ENCODE assay signal across 18 cellular contexts in genomic region chr9:114803459-114803858, GRCh38. TPM values are rescaled to one million over a fixed set of nuclear protein-coding genes. Genes with fewer than 3 reads are reported as not detected.
DNase-seq lines count a peak whose midpoint lies in the region; ATAC-seq, FAIRE-seq and TF ChIP-seq lines count a peak whose summit lies in the region.
"Had no signal": no experiment of that assay in that cellular context is flagged by ENCODE, and none has a peak within 500 bp of the region (broad histone marks: within the 10 kb centered on the region; RNA-seq: fewer than 3 reads in every experiment).

No MANE protein-coding gene starts in this region.

- no peak for FAIRE-seq in kidney (lab: Jason Lieb, UNC)

- no peak overlapping the region for H3K9ac ChIP-seq in kidney (ENCODE audit: low read length in 2 of 2)

- ATAC-seq in activated CD8-positive, alpha-beta T cell treated with anti-CD3 and anti-CD28 coated beads, Interleukin-2, amount 10 ng/mL, durations not matched to agents 7 days and 5 days = no peak
- ATAC-seq in activated CD8-positive, alpha-beta T cell treated with anti-CD3 and anti-CD28 coated beads for 36 hours = no peak
- peak; percentile 15; the same call in 1 of the 2 replicates for ATAC-seq in WTC11
- no peak for ATAC-seq in stimulated activated memory B cell treated with anti-CD40 and anti-IgM and Interleukin-4, amounts not matched to agents 10 μg/mL and 1 μg/mL and 100 μg/mL, for 72 hours

- peak overlapping the region; percentile 25 to 62 for H3K4me3 ChIP-seq in kidney (ENCODE audit: low read length in 2 of 2)
- H3K4me3 ChIP-seq: skin epidermis, tibial nerve had no signal

- TF ChIP-seq CTCF in activated CD8-positive, alpha-beta T cell treated with anti-CD3 and anti-CD28 coated beads for 36 hours (IDR thresholded peaks at IDR 0.05) = no peak
- TF ChIP-seq CTCF in WTC11 (IDR thresholded peaks at IDR 0.05) = no peak
- no peak for TF ChIP-seq CTCF in kidney (IDR thresholded peaks at IDR 0.05; ENCODE audit: borderline replicate concordance, extremely low read depth, insufficient read depth)

- no peak overlapping the region for H3K4me3 Mint-ChIP-seq in activated CD8-positive, alpha-beta T cell treated with anti-CD3 and anti-CD28 coated beads, Interleukin-2, amount 10 ng/mL, durations not matched to agents 7 days and 5 days
- no peak overlapping the region for H3K4me3 Mint-ChIP-seq in activated CD8-positive, alpha-beta T cell treated with anti-CD3 and anti-CD28 coated beads for 36 hours
- H3K4me3 Mint-ChIP-seq in WTC11 = no peak overlapping the region
- H3K4me3 Mint-ChIP-seq in stimulated activated memory B cell treated with anti-CD40 and anti-IgM and Interleukin-4, amounts not matched to agents 10 μg/mL and 1 μg/mL and 100 μg/mL, for 72 hours = no peak overlapping the region
- H3K4me3 Mint-ChIP-seq: CD4-positive, alpha-beta T cell; central memory CD8-positive, alpha-beta T cell had no signal

- H3K27ac ChIP-seq in kidney (ENCODE audit: low read depth in 2 of 2, low read length in 2 of 2) = peak overlapping the region in 1 of 2 donors; percentile 36
- H3K27ac ChIP-seq: tibial nerve had no signal

- CTCF ChIA-PET in activated CD8-positive, alpha-beta T cell treated with anti-CD3 and anti-CD28 coated beads, Interleukin-2, amount 10 ng/mL, durations not matched to agents 7 days and 5 days (lab: Charles Lee) = no interaction called here
- CTCF ChIA-PET in activated CD8-positive, alpha-beta T cell treated with anti-CD3 and anti-CD28 coated beads for 36 hours (lab: Charles Lee) = interaction anchor here (0.9 kb wide), 1 partner anchor 122 kb away, joined by 3 read pairs; no protein-coding TSS in a partner anchor
- CTCF ChIA-PET in WTC11 (lab: Charles Lee) = interaction anchor here (1.2 kb wide), 1 partner anchor 398 kb away, joined by 3 read pairs; no protein-coding TSS in a partner anchor

- H3K27ac Mint-ChIP-seq in activated CD8-positive, alpha-beta T cell treated with anti-CD3 and anti-CD28 coated beads, Interleukin-2, amount 10 ng/mL, durations not matched to agents 7 days and 5 days = peak overlapping the region; percentile 30
- no peak overlapping the region for H3K27ac Mint-ChIP-seq in activated CD8-positive, alpha-beta T cell treated with anti-CD3 and anti-CD28 coated beads for 36 hours
- no peak overlapping the region for H3K27ac Mint-ChIP-seq in WTC11
- peak overlapping the region; percentile 6 for H3K27ac Mint-ChIP-seq in stimulated activated memory B cell treated with anti-CD40 and anti-IgM and Interleukin-4, amounts not matched to agents 10 μg/mL and 1 μg/mL and 100 μg/mL, for 72 hours
- H3K27ac Mint-ChIP-seq: CD4-positive, alpha-beta T cell had no signal

- H3K9me3 ChIP-seq in kidney (ENCODE audit: control insufficient read depth in 1 of 2, low read length in 2 of 2) = no peaks in the 10 kb centered on the region
- H3K9me3 ChIP-seq: tibial nerve had no signal

- intact Hi-C loops in activated CD8-positive, alpha-beta T cell treated with anti-CD3 and anti-CD28 coated beads for 36 hours (cut with micrococcal nuclease) = no loop called here
- intact Hi-C loops in kidney (cut with DNase I) = no loop called here

- POLR2A ChIA-PET in activated CD8-positive, alpha-beta T cell treated with anti-CD3 and anti-CD28 coated beads, Interleukin-2, amount 10 ng/mL, durations not matched to agents 7 days and 5 days (lab: Charles Lee) = no interaction called here
- POLR2A ChIA-PET in activated CD8-positive, alpha-beta T cell treated with anti-CD3 and anti-CD28 coated beads for 36 hours (lab: Charles Lee) = no interaction called here
- POLR2A ChIA-PET in WTC11 (lab: Charles Lee) = no interaction called here

- peaks cover 29 to 37% of the 10 kb centered on the region in 2 donors for H3K4me1 ChIP-seq in kidney (ENCODE audit: control insufficient read depth in 1 of 2, insufficient read depth in 1 of 2, low read depth in 1 of 2, low read length in 2 of 2)

- no peak for DNase-seq in activated CD8-positive, alpha-beta T cell treated with anti-CD3 and anti-CD28 coated beads, Interleukin-2, amount 10 ng/mL, durations not matched to agents 7 days and 5 days
- no peak for DNase-seq in activated CD8-positive, alpha-beta T cell treated with anti-CD3 and anti-CD28 coated beads for 36 hours
- DNase-seq in WTC11 (ENCODE audit: low spot score) (no peak), kidney (peak; percentile 66), NCI-H128 (lab: John Stamatoyannopoulos, UW; ENCODE audit: unreplicated experiment) (no peak), hypothalamus (lab: John Stamatoyannopoulos, UW) (no peak), NCI-H2107 (lab: John Stamatoyannopoulos, UW) (no peak)
- DNase-seq: activated effector memory CD4-positive, alpha-beta T cell treated with Interleukin-2 at 50 U/mL for 16 hours; amniotic stem cell; CD4-positive, alpha-beta T cell; MM.1S; NCI-H1930; NCI-H446 treated with DMSO at 0.1 percent for 48 hours had no signal

- no peaks in the 10 kb centered on the region for H3K27me3 Mint-ChIP-seq in activated CD8-positive, alpha-beta T cell treated with anti-CD3 and anti-CD28 coated beads, Interleukin-2, amount 10 ng/mL, durations not matched to agents 7 days and 5 days (ENCODE audit: low read depth)
- no peaks in the 10 kb centered on the region for H3K27me3 Mint-ChIP-seq in activated CD8-positive, alpha-beta T cell treated with anti-CD3 and anti-CD28 coated beads for 36 hours
- no peaks in the 10 kb centered on the region; the same call in none of the 2 replicates for H3K27me3 Mint-ChIP-seq in WTC11 (ENCODE audit: low read depth)
- no peaks in the 10 kb centered on the region for H3K27me3 Mint-ChIP-seq in stimulated activated memory B cell treated with anti-CD40 and anti-IgM and Interleukin-4, amounts not matched to agents 10 μg/mL and 1 μg/mL and 100 μg/mL, for 72 hours
- H3K27me3 Mint-ChIP-seq: CD4-positive, alpha-beta T cell; central memory CD8-positive, alpha-beta T cell had no signal

- H3K9me3 Mint-ChIP-seq in activated CD8-positive, alpha-beta T cell treated with anti-CD3 and anti-CD28 coated beads, Interleukin-2, amount 10 ng/mL, durations not matched to agents 7 days and 5 days (ENCODE audit: insufficient read depth) = no peaks in the 10 kb centered on the region
- no peaks in the 10 kb centered on the region for H3K9me3 Mint-ChIP-seq in activated CD8-positive, alpha-beta T cell treated with anti-CD3 and anti-CD28 coated beads for 36 hours
- H3K9me3 Mint-ChIP-seq in WTC11 = no peaks in the 10 kb centered on the region
- H3K9me3 Mint-ChIP-seq in stimulated activated memory B cell treated with anti-CD40 and anti-IgM and Interleukin-4, amounts not matched to agents 10 μg/mL and 1 μg/mL and 100 μg/mL, for 72 hours = no peaks in the 10 kb centered on the region
- H3K9me3 Mint-ChIP-seq: CD4-positive, alpha-beta T cell; central memory CD8-positive, alpha-beta T cell had no signal

- no peaks in the 10 kb centered on the region for H3K36me3 Mint-ChIP-seq in activated CD8-positive, alpha-beta T cell treated with anti-CD3 and anti-CD28 coated beads, Interleukin-2, amount 10 ng/mL, durations not matched to agents 7 days and 5 days (ENCODE audit: low read depth)
- H3K36me3 Mint-ChIP-seq in activated CD8-positive, alpha-beta T cell treated with anti-CD3 and anti-CD28 coated beads for 36 hours (ENCODE audit: low read depth) = no peaks in the 10 kb centered on the region
- H3K36me3 Mint-ChIP-seq in WTC11 = no peaks in the 10 kb centered on the region
- H3K36me3 Mint-ChIP-seq in stimulated activated memory B cell treated with anti-CD40 and anti-IgM and Interleukin-4, amounts not matched to agents 10 μg/mL and 1 μg/mL and 100 μg/mL, for 72 hours = no peaks in the 10 kb centered on the region

- peaks cover 31% of the 10 kb centered on the region for H3K4me1 Mint-ChIP-seq in activated CD8-positive, alpha-beta T cell treated with anti-CD3 and anti-CD28 coated beads, Interleukin-2, amount 10 ng/mL, durations not matched to agents 7 days and 5 days (ENCODE audit: low read depth)
- peaks cover 23% of the 10 kb centered on the region for H3K4me1 Mint-ChIP-seq in activated CD8-positive, alpha-beta T cell treated with anti-CD3 and anti-CD28 coated beads for 36 hours (ENCODE audit: low read depth)
- peaks cover 41% of the 10 kb centered on the region for H3K4me1 Mint-ChIP-seq in WTC11
- peaks cover 36% of the 10 kb centered on the region for H3K4me1 Mint-ChIP-seq in stimulated activated memory B cell treated with anti-CD40 and anti-IgM and Interleukin-4, amounts not matched to agents 10 μg/mL and 1 μg/mL and 100 μg/mL, for 72 hours

- no peaks in the 10 kb centered on the region for H3K36me3 ChIP-seq in kidney (ENCODE audit: control insufficient read depth in 1 of 2, insufficient read depth in 2 of 2, low read length in 2 of 2)
- H3K36me3 ChIP-seq: tibial nerve had no signal

TF ChIP-seq in WTC11, 78 proteins besides CTCF, POLR2A, EP300 and RAD21:
- TF ChIP-seq PREB (CRISPR knock-in tag; IDR thresholded peaks at IDR 0.05; ENCODE audit: borderline replicate concordance) (no peak), TEAD1 (CRISPR knock-in tag; IDR thresholded peaks at IDR 0.05) (no peak)

RNA-seq across cellular contexts. Expression of gene TNFSF15, which starts 2.4 kb away (rescaled TPM):
- 1 to 10 TPM; 1.1 TPM for total RNA-seq in activated CD8-positive, alpha-beta T cell treated with anti-CD3 and anti-CD28 coated beads, Interleukin-2, amount 10 ng/mL, durations not matched to agents 7 days and 5 days
- under 1 TPM; 0.16 to 0.23 TPM for total RNA-seq in activated CD8-positive, alpha-beta T cell treated with anti-CD3 and anti-CD28 coated beads for 36 hours
- total RNA-seq in WTC11 (2021) = 0.09 to 0.11 TPM (median 0.09 TPM) in 3 replicates
- total RNA-seq in kidney = 2.3 TPM
- polyA plus RNA-seq in kidney (ENCODE audit: insufficient read depth, low read depth, low replicate concordance) = 1.4 TPM
- total RNA-seq: A673; CD4-positive, alpha-beta T cell had no signal

Comparison
In these comparisons a context has a peak if more than half of its experiments do, and no peak if none do; other contexts are left out.
1. H3K27ac Mint-ChIP-seq: peak in activated CD8-positive, alpha-beta T cell treated with anti-CD3 and anti-CD28 coated beads, Interleukin-2, amount 10 ng/mL, durations not matched to agents 7 days and 5 days (single experiment) and stimulated activated memory B cell treated with anti-CD40 and anti-IgM and Interleukin-4, amounts not matched to agents 10 μg/mL and 1 μg/mL and 100 μg/mL, for 72 hours (single experiment); none in activated CD8-positive, alpha-beta T cell treated with anti-CD3 and anti-CD28 coated beads for 36 hours (single experiment) and WTC11 (single experiment).